Comparison of ENCODE assay signal across 8 cellular contexts in genomic region chr6:117919775-117920492, GRCh38. TPM values are rescaled to one million over a fixed set of nuclear protein-coding genes. Genes with fewer than 3 reads are reported as not detected.
DNase-seq lines count a peak whose midpoint lies in the region; ATAC-seq and TF ChIP-seq lines count a peak whose summit lies in the region.

No MANE protein-coding gene starts in this region.

- H3K4me1 ChIP-seq in lung (ENCODE audit: control insufficient read depth in 2 of 2, insufficient read depth in 2 of 2, low read length in 2 of 2) (peaks cover 3 to 4% of the 10 kb centered on the region in 2 donors), tibial artery (peaks cover 0 to 10% (median 9%) of the 10 kb centered on the region in 4 donors)

- intact Hi-C loops in MCF 10A (cut with micrococcal nuclease) (no loop called here), tibial artery (cut with DNase I; ENCODE audit: low total_unique reads) (no loop called here)

- POLR2A ChIA-PET in MCF 10A (lab: Yijun Ruan, JAX), result no interaction called here

- no peaks in the 10 kb centered on the region for H3K9me3 Mint-ChIP-seq in MCF 10A (ENCODE audit: unreplicated experiment)

- peaks cover 3% of the 10 kb centered on the region for H3K27me3 ChIP-seq in lung (ENCODE audit: control insufficient read depth, insufficient read depth)
- H3K27me3 ChIP-seq in tibial artery, result peaks cover 0 to 26% of the 10 kb centered on the region in 2 donors

- ATAC-seq in lung (ENCODE audit: insufficient read depth, low FRiP score), result peak; percentile 47

- CTCF ChIA-PET in MCF 10A (lab: Yijun Ruan, JAX), result interaction anchor here (0.5 to 0.7 kb wide), 4 partner anchors 10 to 463 kb away, joined by 3 to 5 read pairs (median 4); no protein-coding TSS in a partner anchor

- no TSS peak for BruUV-seq in MCF 10A (replicated peaks; lab: Mats Ljungman, UMichigan)

- H3K4me3 Mint-ChIP-seq in MCF 10A (ENCODE audit: unreplicated experiment), result no peak overlapping the region

- H3K36me3 Mint-ChIP-seq in MCF 10A (ENCODE audit: insufficient read depth, unreplicated experiment), result no peaks in the 10 kb centered on the region

- DNase-seq in NCI-H748 (lab: John Stamatoyannopoulos, UW; ENCODE audit: unreplicated experiment) (peak; percentile 19), NCI-H748 treated with DMSO at 0.1 percent for 48 hours (lab: John Stamatoyannopoulos, UW) (no peak), MCF 10A (ENCODE audit: unreplicated experiment) (peak; percentile 14), lung (ENCODE audit: low spot score) (no peak), tibial artery (no peak), AG08396 (ENCODE audit: low spot score) (no peak)
- no peak for DNase-seq in stimulated activated CD4-positive, alpha-beta T cell treated with anti-CD3 and anti-CD28 coated beads, Interleukin-2, amount 100 ng/mL, for 48 hours
- no peak for DNase-seq in activated effector memory CD4-positive, alpha-beta T cell treated with anti-CD3 and anti-CD28 coated beads, Interleukin-2, amount 50 U/mL, for 16 hours

- 2 to 4% methylated on average over 37 of the region's 37 CpGs for WGBS in lung, 2 donors

- no peaks in the 10 kb centered on the region for H3K4me1 Mint-ChIP-seq in MCF 10A (ENCODE audit: insufficient read depth, unreplicated experiment)

- H3K36me3 ChIP-seq in lung (ENCODE audit: control insufficient read depth in 2 of 2, insufficient read depth in 2 of 2, low read length in 2 of 2), result no peaks in the 10 kb centered on the region
- H3K36me3 ChIP-seq in tibial artery, result no peaks in the 10 kb centered on the region

- TF ChIP-seq CTCF in MCF 10A (IDR thresholded peaks at IDR 0.05; ENCODE audit: unreplicated experiment), result no peak
- no peak for TF ChIP-seq CTCF in lung (IDR thresholded peaks at IDR 0.05; ENCODE audit: control extremely low read depth, extremely low read depth)
- TF ChIP-seq CTCF in tibial artery (IDR thresholded peaks at IDR 0.05), result no peak

- H3K27me3 Mint-ChIP-seq in MCF 10A (ENCODE audit: insufficient read depth, unreplicated experiment), result no peaks in the 10 kb centered on the region

- H3K27ac ChIP-seq in lung (ENCODE audit: low read depth in 1 of 2, low read length in 1 of 2) (no peak overlapping the region), tibial artery (no peak overlapping the region)

- H3K9me3 ChIP-seq in lung (ENCODE audit: control insufficient read depth in 2 of 2, insufficient read depth in 1 of 2, low read length in 1 of 2), result no peaks in the 10 kb centered on the region
- no peaks in the 10 kb centered on the region for H3K9me3 ChIP-seq in tibial artery

- H3K4me3 ChIP-seq in lung (no peak overlapping the region), tibial artery (peak overlapping the region; percentile 23 to 38)

- no peak overlapping the region for H3K27ac Mint-ChIP-seq in MCF 10A (ENCODE audit: low read depth, unreplicated experiment)

RNA-seq across cellular contexts. Expression of gene SLC35F1, which starts 12.9 kb away (rescaled TPM):
- total RNA-seq in MCF 10A (2022) (not detected in 2 replicates), lung (1 to 10 TPM in 1 of 2 donors, under 1 TPM in 1; 0.09 to 5.7 TPM)
- under 1 TPM; 0.04 to 0.06 TPM for polyA plus RNA-seq in lung

Comparison
In these comparisons a context has a peak if more than half of its experiments do, and no peak if none do; other contexts are left out.
1. DNase-seq: peak in NCI-H748 (single experiment) and MCF 10A (single experiment); none in NCI-H748 treated with DMSO at 0.1 percent for 48 hours (single experiment), lung (single experiment), tibial artery (0 of 2), AG08396 (single experiment), stimulated activated CD4-positive, alpha-beta T cell treated with anti-CD3 and anti-CD28 coated beads, Interleukin-2, amount 100 ng/mL, for 48 hours (0 of 2) and activated effector memory CD4-positive, alpha-beta T cell treated with anti-CD3 and anti-CD28 coated beads, Interleukin-2, amount 50 U/mL, for 16 hours (single experiment).